8 cellular contexts compared by ENCODE assay signal in genomic region chr10:110872145-110872983, GRCh38. TPM values are rescaled to one million over a fixed set of nuclear protein-coding genes. Genes with fewer than 3 reads are reported as not detected.
DNase-seq lines count a peak whose midpoint lies in the region; ATAC-seq and TF ChIP-seq lines count a peak whose summit lies in the region.

No MANE protein-coding gene starts in this region.

- TF ChIP-seq POLR2A in esophagus muscularis mucosa (IDR thresholded peaks at IDR 0.05; ENCODE audit: low read depth): no peak

- peak; percentile 46 for TF ChIP-seq CTCF in CD14-positive monocyte (IDR thresholded peaks at IDR 0.05)
- TF ChIP-seq CTCF in HL-60 (IDR thresholded peaks at IDR 0.05; ENCODE audit: insufficient read depth, low read length): peak; percentile 6
- TF ChIP-seq CTCF in PC-3 (conservative IDR thresholded peaks at IDR 0.05; ENCODE audit: low read depth, low read length): no peak
- TF ChIP-seq CTCF in esophagus muscularis mucosa (IDR thresholded peaks at IDR 0.05): peak in 1 of 3 experiments; percentile 12

- peak overlapping the region; percentile 88 to 91 for H3K4me3 Mint-ChIP-seq in CD14-positive monocyte
- H3K4me3 Mint-ChIP-seq in activated T-cell treated with anti-CD3 and anti-CD28 coated beads, Interleukin-2, amount 50 U/mL, for 24 hours: peak overlapping the region; percentile 89
- peak overlapping the region; percentile 86 for H3K4me3 Mint-ChIP-seq in stimulated activated memory B cell treated with anti-CD40 and anti-IgM and Interleukin-4, amounts not matched to agents 10 μg/mL and 1 μg/mL and 100 μg/mL, for 72 hours

- H3K27me3 Mint-ChIP-seq in CD14-positive monocyte (ENCODE audit: low read depth in 3 of 3): peaks cover 0 to 2% (median 0%) of the 10 kb centered on the region in 3 donors
- no peaks in the 10 kb centered on the region for H3K27me3 Mint-ChIP-seq in activated T-cell treated with anti-CD3 and anti-CD28 coated beads, Interleukin-2, amount 50 U/mL, for 24 hours
- no peaks in the 10 kb centered on the region for H3K27me3 Mint-ChIP-seq in stimulated activated memory B cell treated with anti-CD40 and anti-IgM and Interleukin-4, amounts not matched to agents 10 μg/mL and 1 μg/mL and 100 μg/mL, for 72 hours

- H3K27ac ChIP-seq in HL-60 (replicated peaks) (peak overlapping the region; percentile 97), PC-3 (ENCODE audit: low read length) (peak overlapping the region; percentile 46), esophagus muscularis mucosa (replicated peaks in 1 of 4) (peak overlapping the region; percentile 97 to 100 (median 99)), muscle layer of duodenum (ENCODE audit: low read length) (peak overlapping the region; percentile 97)

- H3K4me1 ChIP-seq in PC-3 (ENCODE audit: insufficient read depth, low read length) (peaks cover 16% of the 10 kb centered on the region), esophagus muscularis mucosa (peaks cover 18 to 45% (median 44%) of the 10 kb centered on the region in 4 donors), muscle layer of duodenum (ENCODE audit: control insufficient read depth in 1 of 2, insufficient read depth in 2 of 2, low read length in 2 of 2) (peaks cover 7 to 24% of the 10 kb centered on the region in 2 donors)

- DNase-seq in CD14-positive monocyte (ENCODE audit: low spot score) (peak; percentile 86), HL-60 (ENCODE audit: low read depth in 1 of 2, low spot score in 1 of 2) (peak; percentile 73 to 92), PC-3 (peak; percentile 43), esophagus muscularis mucosa (ENCODE audit: extremely low spot score) (no peak)
- peak; percentile 82 for DNase-seq in activated T-cell treated with anti-CD3 and anti-CD28 coated beads, Interleukin-2, amount 50 U/mL, for 24 hours

- no peaks in the 10 kb centered on the region for H3K27me3 ChIP-seq in HL-60 (ENCODE audit: insufficient read depth, poor library complexity, severe bottlenecking)
- H3K27me3 ChIP-seq in PC-3 (ENCODE audit: low read length): no peaks in the 10 kb centered on the region
- no peaks in the 10 kb centered on the region for H3K27me3 ChIP-seq in esophagus muscularis mucosa
- no peaks in the 10 kb centered on the region for H3K27me3 ChIP-seq in muscle layer of duodenum (ENCODE audit: low read depth, low read length)

- H3F3A ChIP-seq in PC-3 (ENCODE audit: low read length, unreplicated experiment): no peaks in the 10 kb centered on the region

- TF ChIP-seq EP300 in esophagus muscularis mucosa (IDR thresholded peaks at IDR 0.05): no peak

- under 1% methylated on average over 35 of the region's 70 CpGs for WGBS in esophagus muscularis mucosa

- CTCF ChIA-PET in PC-3 (lab: Charles Lee): interaction anchor here (0.6 to 0.7 kb wide), 2 partner anchors 20 to 126 kb away, joined by 3 to 9 read pairs; no protein-coding TSS in a partner anchor

- peak overlapping the region; percentile 99 for H3K4me2 ChIP-seq in PC-3 (ENCODE audit: low read length)

- POLR2A ChIA-PET in PC-3 (lab: Charles Lee; ENCODE audit: unreplicated experiment): interaction anchor here (0.6 kb wide), 1 partner anchor 11 kb away, joined by 4 read pairs; no protein-coding TSS in a partner anchor

- H3K9me2 ChIP-seq in PC-3 (replicated peaks; ENCODE audit: low read length): no peaks in the 10 kb centered on the region

- peak overlapping the region; percentile 82 for H2AFZ ChIP-seq in PC-3 (ENCODE audit: low read length)

- intact Hi-C loops in CD14-positive monocyte (cut with micrococcal nuclease) (loop anchor here (1.0 to 10.0 kb wide), 5 partner anchors 10 to 68 kb away; partner anchors contain the start of genes BBIP1 (in 1 of the 2) and SHOC2 (in 1 of the 2)), PC-3 (cut with micrococcal nuclease) (loop anchor here (5.0 kb wide), 1 partner anchor 125 kb away; no protein-coding TSS in a partner anchor), esophagus muscularis mucosa (cut with DNase I) (loop anchor here (5.0 kb wide), 3 partner anchors 45 to 70 kb away; partner anchors contain the start of genes BBIP1 and SHOC2)

- no TSS peak for BruUV-seq in PC-3 (replicated peaks; lab: Mats Ljungman, UMichigan)

- H3K9ac ChIP-seq in PC-3 (ENCODE audit: low read length): peak overlapping the region; percentile 80

- peak overlapping the region; percentile 80 for H3K4me3 ChIP-seq in HL-60 (replicated peaks; ENCODE audit: insufficient read depth, low read length)
- H3K4me3 ChIP-seq in PC-3 (ENCODE audit: low read length): peak overlapping the region; percentile 86
- peak overlapping the region; percentile 96 to 100 (median 99) for H3K4me3 ChIP-seq in esophagus muscularis mucosa
- H3K4me3 ChIP-seq in muscle layer of duodenum (ENCODE audit: low read depth in 1 of 2, low read length in 2 of 2): peak overlapping the region; percentile 71 to 94

- H3K79me2 ChIP-seq in PC-3 (ENCODE audit: low read length): peaks cover 24% of the 10 kb centered on the region

- H3K27ac Mint-ChIP-seq in CD14-positive monocyte: peak overlapping the region; percentile 87 to 96 (median 93)
- H3K27ac Mint-ChIP-seq in activated T-cell treated with anti-CD3 and anti-CD28 coated beads, Interleukin-2, amount 50 U/mL, for 24 hours: peak overlapping the region; percentile 97
- peak overlapping the region; percentile 93 for H3K27ac Mint-ChIP-seq in stimulated activated memory B cell treated with anti-CD40 and anti-IgM and Interleukin-4, amounts not matched to agents 10 μg/mL and 1 μg/mL and 100 μg/mL, for 72 hours

- H3K9me3 ChIP-seq in PC-3 (ENCODE audit: low read length): no peaks in the 10 kb centered on the region
- H3K9me3 ChIP-seq in esophagus muscularis mucosa: no peaks in the 10 kb centered on the region
- no peaks in the 10 kb centered on the region for H3K9me3 ChIP-seq in muscle layer of duodenum (ENCODE audit: control insufficient read depth in 1 of 2, low read length in 2 of 2)

- H4K20me1 ChIP-seq in PC-3 (ENCODE audit: low read length): no peaks in the 10 kb centered on the region

- peaks cover 56% of the 10 kb centered on the region for H3K4me1 Mint-ChIP-seq in CD14-positive monocyte
- peaks cover 66% of the 10 kb centered on the region for H3K4me1 Mint-ChIP-seq in activated T-cell treated with anti-CD3 and anti-CD28 coated beads, Interleukin-2, amount 50 U/mL, for 24 hours (ENCODE audit: low read depth)
- H3K4me1 Mint-ChIP-seq in stimulated activated memory B cell treated with anti-CD40 and anti-IgM and Interleukin-4, amounts not matched to agents 10 μg/mL and 1 μg/mL and 100 μg/mL, for 72 hours: peaks cover 51% of the 10 kb centered on the region

- ATAC-seq in GM19455 (IDR thresholded peaks at IDR 0.05; ENCODE audit: unreplicated experiment) (peak; percentile 48), PC-3 (peak; percentile 69)
- peak; percentile 85 for ATAC-seq in stimulated activated memory B cell treated with anti-CD40 and anti-IgM and Interleukin-4, amounts not matched to agents 10 μg/mL and 1 μg/mL and 100 μg/mL, for 72 hours

- H3K36me3 Mint-ChIP-seq in CD14-positive monocyte: peaks cover 0 to 10% of the 10 kb centered on the region in 2 donors
- H3K36me3 Mint-ChIP-seq in activated T-cell treated with anti-CD3 and anti-CD28 coated beads, Interleukin-2, amount 50 U/mL, for 24 hours (ENCODE audit: low read depth): peaks cover 13% of the 10 kb centered on the region
- no peaks in the 10 kb centered on the region for H3K36me3 Mint-ChIP-seq in stimulated activated memory B cell treated with anti-CD40 and anti-IgM and Interleukin-4, amounts not matched to agents 10 μg/mL and 1 μg/mL and 100 μg/mL, for 72 hours

- H3K36me3 ChIP-seq in PC-3 (ENCODE audit: low read depth, low read length) (no peaks in the 10 kb centered on the region), esophagus muscularis mucosa (peaks cover 0 to 9% (median 3%) of the 10 kb centered on the region in 4 donors), muscle layer of duodenum (ENCODE audit: control insufficient read depth in 1 of 2, insufficient read depth in 2 of 2, low read length in 2 of 2) (peaks cover 0 to 4% of the 10 kb centered on the region in 2 donors)

- no peaks in the 10 kb centered on the region for H3K9me3 Mint-ChIP-seq in CD14-positive monocyte
- H3K9me3 Mint-ChIP-seq in activated T-cell treated with anti-CD3 and anti-CD28 coated beads, Interleukin-2, amount 50 U/mL, for 24 hours: no peaks in the 10 kb centered on the region
- H3K9me3 Mint-ChIP-seq in stimulated activated memory B cell treated with anti-CD40 and anti-IgM and Interleukin-4, amounts not matched to agents 10 μg/mL and 1 μg/mL and 100 μg/mL, for 72 hours: no peaks in the 10 kb centered on the region

RNA-seq across cellular contexts. Expression of gene PDCD4, which starts 0.6 kb away (rescaled TPM):
- polyA plus RNA-seq in CD14-positive monocyte: 10 to 100 TPM; 48.6 to 53.4 TPM
- total RNA-seq in PC-3 (2014; rRNA removed) (19.4 and 24.4 TPM in 2 replicates), esophagus muscularis mucosa (10 to 100 TPM; 65.6 to 97.7 (median 78.3) TPM)

RNA-seq across cellular contexts. Expression of gene BBIP1, which starts 46.6 kb away (rescaled TPM):
- 10 to 100 TPM; 26.6 to 41.1 TPM for polyA plus RNA-seq in CD14-positive monocyte
- 12.0 and 19.6 TPM in 2 replicates for total RNA-seq in PC-3 (2014; rRNA removed)
- total RNA-seq in esophagus muscularis mucosa: 10 to 100 TPM; 17.6 to 29.5 (median 27.0) TPM

RNA-seq across cellular contexts. Expression of gene SHOC2, which starts 47.0 kb away (rescaled TPM):
- polyA plus RNA-seq in CD14-positive monocyte: 10 to 100 TPM; 68.9 to 69.9 TPM
- total RNA-seq in PC-3 (2014; rRNA removed) (11.4 and 14.3 TPM in 2 replicates), esophagus muscularis mucosa (10 to 100 TPM; 45.7 to 72.7 (median 55.3) TPM)

Comparison
In these comparisons a context has a peak if more than half of its experiments do, and no peak if none do; other contexts are left out.
1. H3K27ac ChIP-seq: peak in every context shown above with its lines; median percentile 99 in esophagus muscularis mucosa; 97 in HL-60; 97 in muscle layer of duodenum; 46 in PC-3.